ENCODE assay signal across 18 cellular contexts in genomic region chr1:89670711-89671110, GRCh38. TPM values are rescaled to one million over a fixed set of nuclear protein-coding genes. Genes with fewer than 3 reads are reported as not detected.
DNase-seq lines count a peak whose midpoint lies in the region; ATAC-seq, FAIRE-seq and TF ChIP-seq lines count a peak whose summit lies in the region.
"Had no signal": no experiment of that assay in that cellular context is flagged by ENCODE, and none has a peak within 500 bp of the region (broad histone marks: within the 10 kb centered on the region; RNA-seq: fewer than 3 reads in every experiment).

No MANE protein-coding gene starts in this region.

- TF ChIP-seq EP300 in A549 (IDR thresholded peaks at IDR 0.05) (no peak), upper lobe of left lung (IDR thresholded peaks at IDR 0.05) (no peak)

- TF ChIP-seq POLR2A in A549 (IDR thresholded peaks at IDR 0.05; ENCODE audit: low read length) = no peak
- TF ChIP-seq POLR2A in upper lobe of left lung (IDR thresholded peaks at IDR 0.05) = no peak

- ATAC-seq in A549 (no peak), foreskin keratinocyte (no peak), upper lobe of left lung (ENCODE audit: low FRiP score in 2 of 2) (no peak)
- ATAC-seq in CD4-positive, CD25-positive, alpha-beta regulatory T cell (ENCODE audit: low read depth in 2 of 2) = no peak
- no peak for ATAC-seq in central memory CD8-positive, alpha-beta T cell (replicated peaks; ENCODE audit: extremely low read depth, poor library complexity, severe bottlenecking)
- ATAC-seq: K562 had no signal

- no peak for FAIRE-seq in A549 (lab: Jason Lieb, UNC)
- FAIRE-seq: K562 had no signal

- no peaks in the 10 kb centered on the region for H3K9me3 ChIP-seq in A549
- H3K9me3 ChIP-seq in CD4-positive, CD25-positive, alpha-beta regulatory T cell (ENCODE audit: control insufficient read depth in 2 of 2, low read length in 2 of 2) = no peaks in the 10 kb centered on the region
- no peaks in the 10 kb centered on the region for H3K9me3 ChIP-seq in upper lobe of left lung
- H3K9me3 ChIP-seq: esophagus squamous epithelium, heart right ventricle, thoracic aorta had no signal

- CTCF ChIA-PET in A549 (lab: Yijun Ruan, JAX) = interaction anchor here (1.1 to 2.2 kb wide), 2 partner anchors 34 to 92 kb away, joined by 3 to 10 read pairs; no protein-coding TSS in a partner anchor

- peak overlapping the region; percentile 63 to 69; a peak in 4 of 6 replicates for H3K27ac ChIP-seq in A549
- peak overlapping the region; percentile 89 for H3K27ac ChIP-seq in CD4-positive, CD25-positive, alpha-beta regulatory T cell (ENCODE audit: insufficient read depth, low read length, poor library complexity, severe bottlenecking)
- H3K27ac ChIP-seq in foreskin keratinocyte = no peak overlapping the region
- no peak overlapping the region for H3K27ac ChIP-seq in upper lobe of left lung
- H3K27ac ChIP-seq: brain microvascular endothelial cell, dorsolateral prefrontal cortex, esophagus squamous epithelium, SK-N-MC, thoracic aorta had no signal

- TF ChIP-seq RAD21 in A549 (conservative IDR thresholded peaks at IDR 0.05 in 1 of 2, IDR thresholded peaks at IDR 0.05 in 1 of 2) = no peak

- DNase-seq in A549 (ENCODE audit: low read depth in 1 of 2, low spot score in 1 of 2) (no peak), RPMI8226 (peak; percentile 52), foreskin keratinocyte (no peak), GM03348 (ENCODE audit: low spot score) (no peak), CD1c-positive myeloid dendritic cell (ENCODE audit: extremely low spot score) (no peak), upper lobe of left lung (no peak)
- no peak for DNase-seq in CD4-positive, CD25-positive, alpha-beta regulatory T cell
- DNase-seq in central memory CD8-positive, alpha-beta T cell (ENCODE audit: low spot score in 2 of 2) = no peak
- DNase-seq: activated gamma-delta T cell treated with Interleukin-2 at 50 U/mL for 16 hours; dorsolateral prefrontal cortex; esophagus squamous epithelium; heart right ventricle; NCI-H1092; stimulated activated CD4-positive, alpha-beta T cell treated with anti-CD3 and anti-CD28 coated beads, Interleukin-2, amount 100 ng/mL, for 48 hours had no signal

- no peak for TF ChIP-seq CTCF in A549 (IDR thresholded peaks at IDR 0.05)
- TF ChIP-seq CTCF in foreskin keratinocyte (conservative IDR thresholded peaks at IDR 0.05) = no peak
- no peak for TF ChIP-seq CTCF in upper lobe of left lung (IDR thresholded peaks at IDR 0.05)

- H3K36me3 ChIP-seq in CD4-positive, CD25-positive, alpha-beta regulatory T cell (ENCODE audit: control insufficient read depth, insufficient read depth, low read length) = peaks cover 11% of the 10 kb centered on the region
- no peaks in the 10 kb centered on the region for H3K36me3 ChIP-seq in upper lobe of left lung
- H3K36me3 ChIP-seq: brain microvascular endothelial cell, esophagus squamous epithelium, heart right ventricle, thoracic aorta had no signal

- peak overlapping the region; percentile 4 to 55 (median 44) for H3K4me3 Mint-ChIP-seq in CD4-positive, CD25-positive, alpha-beta regulatory T cell
- peak overlapping the region; percentile 55 for H3K4me3 Mint-ChIP-seq in central memory CD8-positive, alpha-beta T cell

- no peaks in the 10 kb centered on the region for H3K27me3 Mint-ChIP-seq in CD4-positive, CD25-positive, alpha-beta regulatory T cell
- no peaks in the 10 kb centered on the region for H3K27me3 Mint-ChIP-seq in central memory CD8-positive, alpha-beta T cell

- peaks cover 0 to 4% (median 0%) of the 10 kb centered on the region in 7 donors for H3K9me3 Mint-ChIP-seq in CD4-positive, CD25-positive, alpha-beta regulatory T cell
- H3K9me3 Mint-ChIP-seq in central memory CD8-positive, alpha-beta T cell = no peaks in the 10 kb centered on the region

- no peaks in the 10 kb centered on the region for H3K27me3 ChIP-seq in CD4-positive, CD25-positive, alpha-beta regulatory T cell (ENCODE audit: control insufficient read depth, insufficient read depth, low read length)
- no peaks in the 10 kb centered on the region for H3K27me3 ChIP-seq in foreskin keratinocyte
- H3K27me3 ChIP-seq in upper lobe of left lung = no peaks in the 10 kb centered on the region
- H3K27me3 ChIP-seq: brain microvascular endothelial cell, dorsolateral prefrontal cortex, esophagus squamous epithelium, heart right ventricle had no signal

- peaks cover 8% of the 10 kb centered on the region for H3K36me3 Mint-ChIP-seq in CD4-positive, CD25-positive, alpha-beta regulatory T cell
- H3K36me3 Mint-ChIP-seq in central memory CD8-positive, alpha-beta T cell (ENCODE audit: insufficient read depth) = peaks cover 8% of the 10 kb centered on the region

- H3K4me1 Mint-ChIP-seq in CD4-positive, CD25-positive, alpha-beta regulatory T cell = peaks cover 64 to 98% (median 88%) of the 10 kb centered on the region in 4 donors
- peaks cover 91% of the 10 kb centered on the region for H3K4me1 Mint-ChIP-seq in central memory CD8-positive, alpha-beta T cell

- H3K4me1 ChIP-seq in A549 (peaks cover 40% of the 10 kb centered on the region), foreskin keratinocyte (peaks cover 18% of the 10 kb centered on the region), upper lobe of left lung (peaks cover 4 to 19% (median 14%) of the 10 kb centered on the region in 4 donors)
- H3K4me1 ChIP-seq in CD4-positive, CD25-positive, alpha-beta regulatory T cell (ENCODE audit: control insufficient read depth, insufficient read depth, low read length, poor library complexity, severe bottlenecking) = peaks cover 82% of the 10 kb centered on the region

- POLR2A ChIA-PET in A549 (lab: Yijun Ruan, JAX) = no interaction called here

- H3K4me2 ChIP-seq in A549 = peak overlapping the region; percentile 62

- peak overlapping the region; percentile 39 to 94 (median 77) for H3K27ac Mint-ChIP-seq in CD4-positive, CD25-positive, alpha-beta regulatory T cell
- peak overlapping the region; percentile 80 for H3K27ac Mint-ChIP-seq in central memory CD8-positive, alpha-beta T cell (ENCODE audit: low read depth)

- H3K4me3 ChIP-seq in A549 = no peak overlapping the region
- H3K4me3 ChIP-seq in CD4-positive, CD25-positive, alpha-beta regulatory T cell (ENCODE audit: low read depth, low read length) = peak overlapping the region; percentile 78
- no peak overlapping the region for H3K4me3 ChIP-seq in upper lobe of left lung
- H3K4me3 ChIP-seq: dorsolateral prefrontal cortex, esophagus squamous epithelium, heart right ventricle, K562, SK-N-MC had no signal

TF ChIP-seq in A549, 52 proteins besides CTCF, POLR2A, EP300 and RAD21:
- no peak for TF ChIP-seq HOXA7 (CRISPR knock-in tag; IDR thresholded peaks at IDR 0.05)
- TF ChIP-seq HEYL (CRISPR knock-in tag; IDR thresholded peaks at IDR 0.05) = no peak
- TF ChIP-seq FOXS1 (CRISPR knock-in tag; IDR thresholded peaks at IDR 0.05) = no peak
- no peak for TF ChIP-seq E2F6 (IDR thresholded peaks at IDR 0.05; ENCODE audit: borderline replicate concordance, low read depth)
- no peak for TF ChIP-seq GATA3 (IDR thresholded peaks at IDR 0.05; ENCODE audit: borderline replicate concordance)
- no peak for TF ChIP-seq KDM5A (IDR thresholded peaks at IDR 0.05)
- no peak for TF ChIP-seq EHF (CRISPR knock-in tag; IDR thresholded peaks at IDR 0.05)
- no peak for TF ChIP-seq POLR2AphosphoS2 (conservative IDR thresholded peaks at IDR 0.05; ENCODE audit: low read length)
- no peak for TF ChIP-seq NFE2L2 (conservative IDR thresholded peaks at IDR 0.05; ENCODE audit: low read length)
- no peak for TF ChIP-seq NPAS2 (CRISPR knock-in tag; IDR thresholded peaks at IDR 0.05; ENCODE audit: borderline replicate concordance)
- TF ChIP-seq MAZ (IDR thresholded peaks at IDR 0.05; ENCODE audit: borderline replicate concordance, low read depth, low read length) = no peak
- TF ChIP-seq HMGXB4 (CRISPR knock-in tag; IDR thresholded peaks at IDR 0.05; ENCODE audit: borderline replicate concordance) = no peak
- TF ChIP-seq JUN (IDR thresholded peaks at IDR 0.05) = no peak

RNA-seq across cellular contexts. Expression of gene LRRC8C, which starts 37.8 kb away (rescaled TPM):
- polyA plus RNA-seq in A549 (2011; rRNA removed) (14.7 and 15.9 TPM in 2 replicates), A549 (2017; fragmentation: RNase III; extraction: RNeasy Plus Mini Kit Qiagen cat#74134 plus additional on column Dnase treatment) (5.6 to 6.6 TPM (median 6.3 TPM) in 3 replicates), foreskin keratinocyte (7.1 and 7.6 TPM in 2 replicates)
- polyA plus RNA-seq in A549 (2012; cell fraction: cytosol; rRNA removed) = 4.0 and 4.8 TPM in 2 replicates
- polyA plus RNA-seq in A549 (2012; cell fraction: nucleus; rRNA removed) = 2.8 and 3.6 TPM in 2 replicates
- polyA minus RNA-seq in A549 (2011; rRNA and poly(A)+ RNA removed) = 10.0 and 10.4 TPM in 2 replicates
- total RNA-seq in CD4-positive, CD25-positive, alpha-beta regulatory T cell = 70.4 TPM
- 10 to 100 TPM; 22.8 to 27.2 (median 24.9) TPM for polyA plus RNA-seq in CD4-positive, CD25-positive, alpha-beta regulatory T cell
- total RNA-seq in foreskin keratinocyte (23.2 and 27.9 TPM in 2 replicates), upper lobe of left lung (10 to 100 TPM in 5 of 6 donors, 1 to 10 TPM in 1; 5.2 to 12.5 (median 11.6) TPM)

Comparison
In these comparisons a context has a peak if more than half of its experiments do, and no peak if none do; other contexts are left out.
1. H3K27ac ChIP-seq: peak in A549 (2 of 2) and CD4-positive, CD25-positive, alpha-beta regulatory T cell (single experiment); none in foreskin keratinocyte (single experiment) and upper lobe of left lung (0 of 4).